In the genomic region with DNA sequence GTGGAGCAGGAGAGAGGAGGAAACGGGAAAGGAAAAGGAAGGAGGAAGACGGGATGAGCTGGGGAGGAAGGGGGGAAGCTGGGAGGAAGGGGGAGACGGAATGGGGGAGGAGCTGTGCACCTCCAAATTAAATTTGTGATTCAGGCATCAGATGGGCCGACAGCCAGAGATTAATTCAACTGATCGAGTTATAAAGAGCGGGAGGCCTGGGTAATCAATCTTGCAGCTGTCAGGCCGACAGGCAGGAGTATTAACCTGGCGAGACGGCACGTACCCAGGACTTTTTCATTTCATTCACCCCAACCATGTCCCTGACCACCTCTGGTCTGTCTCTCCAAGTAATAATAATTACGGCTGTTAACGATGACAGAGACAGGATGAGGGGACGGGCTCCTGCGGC, we compare ENCODE assay signal across 2 cellular contexts.
TF ChIP-seq lines count a peak whose summit lies in the region.

No MANE protein-coding gene starts in this region.

TF ChIP-seq in SK-N-SH, 30 proteins besides CTCF, POLR2A, EP300 and RAD21:
- TF ChIP-seq RXRA (IDR thresholded peaks at IDR 0.05; ENCODE audit: borderline replicate concordance, low read depth): no peak
- TF ChIP-seq GATA2 (CRISPR knock-in tag; IDR thresholded peaks at IDR 0.05): peak; percentile 87
- TF ChIP-seq, protein P1, sequence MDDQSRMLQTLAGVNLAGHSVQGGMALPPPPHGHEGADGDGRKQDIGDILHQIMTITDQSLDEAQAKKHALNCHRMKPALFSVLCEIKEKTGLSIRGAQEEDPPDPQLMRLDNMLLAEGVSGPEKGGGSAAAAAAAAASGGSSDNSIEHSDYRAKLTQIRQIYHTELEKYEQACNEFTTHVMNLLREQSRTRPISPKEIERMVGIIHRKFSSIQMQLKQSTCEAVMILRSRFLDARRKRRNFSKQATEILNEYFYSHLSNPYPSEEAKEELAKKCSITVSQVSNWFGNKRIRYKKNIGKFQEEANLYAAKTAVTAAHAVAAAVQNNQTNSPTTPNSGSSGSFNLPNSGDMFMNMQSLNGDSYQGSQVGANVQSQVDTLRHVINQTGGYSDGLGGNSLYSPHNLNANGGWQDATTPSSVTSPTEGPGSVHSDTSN (IDR thresholded peaks at IDR 0.05): peak; percentile 16; the same call in 1 of the 2 replicates
- 0 out of 2 replicates have a peak, but pooled peaks have one; percentile 10 for TF ChIP-seq NFIC (IDR thresholded peaks at IDR 0.05; ENCODE audit: borderline replicate concordance)
- peak; percentile 39 for TF ChIP-seq CHD2 (IDR thresholded peaks at IDR 0.05; ENCODE audit: low read length, partially characterized antibody)
- TF ChIP-seq RCOR1 (IDR thresholded peaks at IDR 0.05; ENCODE audit: low read length): peak; percentile 31; the same call in 1 of the 2 replicates
- TF ChIP-seq NRF1 (IDR thresholded peaks at IDR 0.05; ENCODE audit: low read depth, low read length): no peak

TF ChIP-seq in K562, 482 proteins besides CTCF, POLR2A, EP300 and RAD21:
- TF ChIP-seq, protein P2, sequence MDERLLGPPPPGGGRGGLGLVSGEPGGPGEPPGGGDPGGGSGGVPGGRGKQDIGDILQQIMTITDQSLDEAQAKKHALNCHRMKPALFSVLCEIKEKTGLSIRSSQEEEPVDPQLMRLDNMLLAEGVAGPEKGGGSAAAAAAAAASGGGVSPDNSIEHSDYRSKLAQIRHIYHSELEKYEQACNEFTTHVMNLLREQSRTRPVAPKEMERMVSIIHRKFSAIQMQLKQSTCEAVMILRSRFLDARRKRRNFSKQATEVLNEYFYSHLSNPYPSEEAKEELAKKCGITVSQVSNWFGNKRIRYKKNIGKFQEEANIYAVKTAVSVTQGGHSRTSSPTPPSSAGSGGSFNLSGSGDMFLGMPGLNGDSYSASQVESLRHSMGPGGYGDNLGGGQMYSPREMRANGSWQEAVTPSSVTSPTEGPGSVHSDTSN (CRISPR knock-in tag; IDR thresholded peaks at IDR 0.05; ENCODE audit: low read depth): no peak
- TF ChIP-seq, protein P2 (tag; conservative IDR thresholded peaks at IDR 0.05; ENCODE audit: low read depth): peak; percentile 45
- TF ChIP-seq, protein P3, sequence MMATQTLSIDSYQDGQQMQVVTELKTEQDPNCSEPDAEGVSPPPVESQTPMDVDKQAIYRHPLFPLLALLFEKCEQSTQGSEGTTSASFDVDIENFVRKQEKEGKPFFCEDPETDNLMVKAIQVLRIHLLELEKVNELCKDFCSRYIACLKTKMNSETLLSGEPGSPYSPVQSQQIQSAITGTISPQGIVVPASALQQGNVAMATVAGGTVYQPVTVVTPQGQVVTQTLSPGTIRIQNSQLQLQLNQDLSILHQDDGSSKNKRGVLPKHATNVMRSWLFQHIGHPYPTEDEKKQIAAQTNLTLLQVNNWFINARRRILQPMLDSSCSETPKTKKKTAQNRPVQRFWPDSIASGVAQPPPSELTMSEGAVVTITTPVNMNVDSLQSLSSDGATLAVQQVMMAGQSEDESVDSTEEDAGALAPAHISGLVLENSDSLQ (IDR thresholded peaks at IDR 0.05): peak; percentile 33; the same call in 1 of the 2 replicates
- TF ChIP-seq KDM5B (IDR thresholded peaks at IDR 0.05; ENCODE audit: insufficient replicate concordance, low read depth, low read length) (no peak), NR2F6 (CRISPR knock-in tag; IDR thresholded peaks at IDR 0.05) (no peak), MEIS2 (IDR thresholded peaks at IDR 0.05; ENCODE audit: partially characterized antibody) (peak; percentile 50), MECOM (CRISPR knock-in tag; IDR thresholded peaks at IDR 0.05) (no peak), ZNF24 (IDR thresholded peaks at IDR 0.05) (no peak), TARDBP (IDR thresholded peaks at IDR 0.05) (no peak), ATF7 (IDR thresholded peaks at IDR 0.05) (no peak), SMARCB1 (IDR thresholded peaks at IDR 0.05; ENCODE audit: insufficient read length, low read depth) (no peak), HDAC1 (IDR thresholded peaks at IDR 0.05) (no peak)
- TF ChIP-seq, protein P4, sequence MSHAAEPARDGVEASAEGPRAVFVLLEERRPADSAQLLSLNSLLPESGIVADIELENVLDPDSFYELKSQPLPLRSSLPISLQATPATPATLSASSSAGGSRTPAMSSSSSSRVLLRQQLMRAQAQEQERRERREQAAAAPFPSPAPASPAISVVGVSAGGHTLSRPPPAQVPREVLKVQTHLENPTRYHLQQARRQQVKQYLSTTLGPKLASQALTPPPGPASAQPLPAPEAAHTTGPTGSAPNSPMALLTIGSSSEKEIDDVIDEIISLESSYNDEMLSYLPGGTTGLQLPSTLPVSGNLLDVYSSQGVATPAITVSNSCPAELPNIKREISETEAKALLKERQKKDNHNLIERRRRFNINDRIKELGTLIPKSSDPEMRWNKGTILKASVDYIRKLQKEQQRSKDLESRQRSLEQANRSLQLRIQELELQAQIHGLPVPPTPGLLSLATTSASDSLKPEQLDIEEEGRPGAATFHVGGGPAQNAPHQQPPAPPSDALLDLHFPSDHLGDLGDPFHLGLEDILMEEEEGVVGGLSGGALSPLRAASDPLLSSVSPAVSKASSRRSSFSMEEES (CRISPR knock-in tag; IDR thresholded peaks at IDR 0.05): no peak
